10 cellular contexts compared by ENCODE assay signal in genomic region chr10:88041243-88042161, GRCh38.
A peak's percentile ranks its signal among the peaks of the same experiment; 100 is the strongest.
DNase-seq lines count a peak whose midpoint lies in the region; ATAC-seq and TF ChIP-seq lines count a peak whose summit lies in the region.
"Had no signal": no experiment of that assay in that cellular context is flagged by ENCODE, and none has a peak within 500 bp of the region (broad histone marks: within the 10 kb centered on the region; RNA-seq: fewer than 3 reads in every experiment).

No MANE protein-coding gene starts in this region.

- H2BK12ac ChIP-seq in mesenchymal stem cell (ENCODE audit: low read length in 2 of 2), result no peak overlapping the region

- no peak overlapping the region for H3K23ac ChIP-seq in mesenchymal stem cell (ENCODE audit: low read length in 2 of 2)

- no peak overlapping the region for H2BK15ac ChIP-seq in mesenchymal stem cell (ENCODE audit: low read depth, poor library complexity, severe bottlenecking)

- H3K36me3 ChIP-seq in mesenchymal stem cell (ENCODE audit: control insufficient read depth in 1 of 2, insufficient read depth in 2 of 2, low read depth in 1 of 2, low read length in 2 of 2) (no peaks in the 10 kb centered on the region), upper lobe of right lung (no peaks in the 10 kb centered on the region)

- H3K27ac ChIP-seq in mesenchymal stem cell (ENCODE audit: low read length, poor library complexity, severe bottlenecking) (no peak overlapping the region), upper lobe of right lung (peak overlapping the region; percentile 65)

- no peak overlapping the region for H3K18ac ChIP-seq in mesenchymal stem cell (ENCODE audit: low read depth in 1 of 2, low read length in 2 of 2)

- ATAC-seq in upper lobe of right lung, result peak; percentile 34

- H3K14ac ChIP-seq in mesenchymal stem cell (ENCODE audit: low read length in 2 of 2), result no peak overlapping the region

- H3K4me3 ChIP-seq in mesenchymal stem cell (ENCODE audit: insufficient read depth in 1 of 2, low read depth in 1 of 2, low read length in 2 of 2) (peak overlapping the region in 1 of 2 experiments; percentile 38), upper lobe of right lung (peak overlapping the region; percentile 9)

- H3K27me3 ChIP-seq in mesenchymal stem cell (ENCODE audit: control insufficient read depth in 1 of 2, insufficient read depth in 1 of 2, low read length in 2 of 2) (no peaks in the 10 kb centered on the region), upper lobe of right lung (no peaks in the 10 kb centered on the region)

- H3K4me2 ChIP-seq in mesenchymal stem cell (ENCODE audit: low read length, poor library complexity, severe bottlenecking), result no peak overlapping the region

- no peak overlapping the region for H4K91ac ChIP-seq in mesenchymal stem cell (ENCODE audit: low read length)

- H2BK120ac ChIP-seq in mesenchymal stem cell (ENCODE audit: low read depth, low read length), result no peak overlapping the region

- H3K79me1 ChIP-seq in mesenchymal stem cell (replicated peaks; ENCODE audit: low read length, poor library complexity, severe bottlenecking), result no peaks in the 10 kb centered on the region

- no peaks in the 10 kb centered on the region for H3K9me3 ChIP-seq in mesenchymal stem cell (ENCODE audit: control insufficient read depth, low read length)
- no peaks in the 10 kb centered on the region for H3K9me3 ChIP-seq in upper lobe of right lung

- TF ChIP-seq CTCF in upper lobe of right lung (IDR thresholded peaks at IDR 0.05), result no peak

- no peak overlapping the region for H3K4ac ChIP-seq in mesenchymal stem cell (ENCODE audit: low read depth in 1 of 2, low read length in 2 of 2)

- H3K9ac ChIP-seq in mesenchymal stem cell (ENCODE audit: low read length), result peak overlapping the region; percentile 44

- peak; percentile 77 for DNase-seq in RPMI7951 (ENCODE audit: low read depth)
- DNase-seq in dedifferentiated amniotic fluid mesenchymal stem cell (ENCODE audit: extremely low spot score), result peak; percentile 77
- peak; percentile 42 for DNase-seq in mesenchymal stem cell
- no peak for DNase-seq in upper lobe of right lung
- no peak for DNase-seq in D341Med (ENCODE audit: low spot score)
- DNase-seq in superior temporal gyrus (ENCODE audit: extremely low spot score), result no peak
- DNase-seq in effector CD8-positive, alpha-beta T cell (lab: John Stamatoyannopoulos, UW), result no peak
- DNase-seq: activated CD8-positive, alpha-beta memory T cell treated with anti-CD3 and anti-CD28 coated beads, Interleukin-2, amount 50 U/mL, for 4 hours; MV-4-11; NCI-H2171 treated with DMSO at 0.1 percent for 48 hours had no signal

- H3K4me1 ChIP-seq in mesenchymal stem cell (ENCODE audit: control insufficient read depth, insufficient read depth, low read depth, low read length) (no peaks in the 10 kb centered on the region), upper lobe of right lung (peaks cover 17% of the 10 kb centered on the region)

- H2BK5ac ChIP-seq in mesenchymal stem cell (ENCODE audit: low read depth, low read length, poor library complexity, severe bottlenecking), result no peak overlapping the region

- WGBS in mesenchymal stem cell, result 82% methylated on average over 11 of the region's 11 CpGs

- H4K8ac ChIP-seq in mesenchymal stem cell (ENCODE audit: low read length), result no peak overlapping the region

- no peak overlapping the region for H2AFZ ChIP-seq in mesenchymal stem cell (ENCODE audit: low read depth, low read length)

- intact Hi-C loops in upper lobe of right lung (cut with DNase I), result no loop called here

- no peak overlapping the region for H2AK5ac ChIP-seq in mesenchymal stem cell (ENCODE audit: low read length, severe bottlenecking)

Comparison
In these comparisons a context has a peak if more than half of its experiments do, and no peak if none do; other contexts are left out.
1. DNase-seq: peak in RPMI7951 (single experiment), dedifferentiated amniotic fluid mesenchymal stem cell (single experiment) and mesenchymal stem cell (single experiment); none in upper lobe of right lung (single experiment), D341Med (single experiment), superior temporal gyrus (single experiment) and effector CD8-positive, alpha-beta T cell (single experiment).